Comparison of ENCODE assay signal across 2 cellular contexts in genomic region chr5:149386166-149386565, GRCh38.
TF ChIP-seq lines count a peak whose summit lies in the region.

No MANE protein-coding gene starts in this region.

TF ChIP-seq in GM23338, 12 proteins besides CTCF, POLR2A, EP300 and RAD21:
- TF ChIP-seq POLR2AphosphoS5 (IDR thresholded peaks at IDR 0.05; ENCODE audit: low read depth) (no peak), EZH2phosphoT487 (IDR thresholded peaks at IDR 0.05; ENCODE audit: unreplicated experiment) (no peak), STAT1 (IDR thresholded peaks at IDR 0.05; ENCODE audit: unreplicated experiment) (no peak), ZNF331 (CRISPR knock-in tag; IDR thresholded peaks at IDR 0.05; ENCODE audit: low read depth) (no peak), CREB1 (CRISPR knock-in tag; IDR thresholded peaks at IDR 0.05; ENCODE audit: low read depth) (no peak), REST (IDR thresholded peaks at IDR 0.05; ENCODE audit: unreplicated experiment) (no peak), EZH2 (IDR thresholded peaks at IDR 0.05; ENCODE audit: low read depth, unreplicated experiment) (no peak), ZNF114 (CRISPR knock-in tag; IDR thresholded peaks at IDR 0.05) (no peak), JUNB (IDR thresholded peaks at IDR 0.05; ENCODE audit: unreplicated experiment) (no peak), NANOG (IDR thresholded peaks at IDR 0.05; ENCODE audit: borderline replicate concordance) (no peak)
- TF ChIP-seq, protein P1, sequence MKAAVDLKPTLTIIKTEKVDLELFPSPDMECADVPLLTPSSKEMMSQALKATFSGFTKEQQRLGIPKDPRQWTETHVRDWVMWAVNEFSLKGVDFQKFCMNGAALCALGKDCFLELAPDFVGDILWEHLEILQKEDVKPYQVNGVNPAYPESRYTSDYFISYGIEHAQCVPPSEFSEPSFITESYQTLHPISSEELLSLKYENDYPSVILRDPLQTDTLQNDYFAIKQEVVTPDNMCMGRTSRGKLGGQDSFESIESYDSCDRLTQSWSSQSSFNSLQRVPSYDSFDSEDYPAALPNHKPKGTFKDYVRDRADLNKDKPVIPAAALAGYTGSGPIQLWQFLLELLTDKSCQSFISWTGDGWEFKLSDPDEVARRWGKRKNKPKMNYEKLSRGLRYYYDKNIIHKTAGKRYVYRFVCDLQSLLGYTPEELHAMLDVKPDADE (IDR thresholded peaks at IDR 0.05): no peak
- TF ChIP-seq, protein P2, sequence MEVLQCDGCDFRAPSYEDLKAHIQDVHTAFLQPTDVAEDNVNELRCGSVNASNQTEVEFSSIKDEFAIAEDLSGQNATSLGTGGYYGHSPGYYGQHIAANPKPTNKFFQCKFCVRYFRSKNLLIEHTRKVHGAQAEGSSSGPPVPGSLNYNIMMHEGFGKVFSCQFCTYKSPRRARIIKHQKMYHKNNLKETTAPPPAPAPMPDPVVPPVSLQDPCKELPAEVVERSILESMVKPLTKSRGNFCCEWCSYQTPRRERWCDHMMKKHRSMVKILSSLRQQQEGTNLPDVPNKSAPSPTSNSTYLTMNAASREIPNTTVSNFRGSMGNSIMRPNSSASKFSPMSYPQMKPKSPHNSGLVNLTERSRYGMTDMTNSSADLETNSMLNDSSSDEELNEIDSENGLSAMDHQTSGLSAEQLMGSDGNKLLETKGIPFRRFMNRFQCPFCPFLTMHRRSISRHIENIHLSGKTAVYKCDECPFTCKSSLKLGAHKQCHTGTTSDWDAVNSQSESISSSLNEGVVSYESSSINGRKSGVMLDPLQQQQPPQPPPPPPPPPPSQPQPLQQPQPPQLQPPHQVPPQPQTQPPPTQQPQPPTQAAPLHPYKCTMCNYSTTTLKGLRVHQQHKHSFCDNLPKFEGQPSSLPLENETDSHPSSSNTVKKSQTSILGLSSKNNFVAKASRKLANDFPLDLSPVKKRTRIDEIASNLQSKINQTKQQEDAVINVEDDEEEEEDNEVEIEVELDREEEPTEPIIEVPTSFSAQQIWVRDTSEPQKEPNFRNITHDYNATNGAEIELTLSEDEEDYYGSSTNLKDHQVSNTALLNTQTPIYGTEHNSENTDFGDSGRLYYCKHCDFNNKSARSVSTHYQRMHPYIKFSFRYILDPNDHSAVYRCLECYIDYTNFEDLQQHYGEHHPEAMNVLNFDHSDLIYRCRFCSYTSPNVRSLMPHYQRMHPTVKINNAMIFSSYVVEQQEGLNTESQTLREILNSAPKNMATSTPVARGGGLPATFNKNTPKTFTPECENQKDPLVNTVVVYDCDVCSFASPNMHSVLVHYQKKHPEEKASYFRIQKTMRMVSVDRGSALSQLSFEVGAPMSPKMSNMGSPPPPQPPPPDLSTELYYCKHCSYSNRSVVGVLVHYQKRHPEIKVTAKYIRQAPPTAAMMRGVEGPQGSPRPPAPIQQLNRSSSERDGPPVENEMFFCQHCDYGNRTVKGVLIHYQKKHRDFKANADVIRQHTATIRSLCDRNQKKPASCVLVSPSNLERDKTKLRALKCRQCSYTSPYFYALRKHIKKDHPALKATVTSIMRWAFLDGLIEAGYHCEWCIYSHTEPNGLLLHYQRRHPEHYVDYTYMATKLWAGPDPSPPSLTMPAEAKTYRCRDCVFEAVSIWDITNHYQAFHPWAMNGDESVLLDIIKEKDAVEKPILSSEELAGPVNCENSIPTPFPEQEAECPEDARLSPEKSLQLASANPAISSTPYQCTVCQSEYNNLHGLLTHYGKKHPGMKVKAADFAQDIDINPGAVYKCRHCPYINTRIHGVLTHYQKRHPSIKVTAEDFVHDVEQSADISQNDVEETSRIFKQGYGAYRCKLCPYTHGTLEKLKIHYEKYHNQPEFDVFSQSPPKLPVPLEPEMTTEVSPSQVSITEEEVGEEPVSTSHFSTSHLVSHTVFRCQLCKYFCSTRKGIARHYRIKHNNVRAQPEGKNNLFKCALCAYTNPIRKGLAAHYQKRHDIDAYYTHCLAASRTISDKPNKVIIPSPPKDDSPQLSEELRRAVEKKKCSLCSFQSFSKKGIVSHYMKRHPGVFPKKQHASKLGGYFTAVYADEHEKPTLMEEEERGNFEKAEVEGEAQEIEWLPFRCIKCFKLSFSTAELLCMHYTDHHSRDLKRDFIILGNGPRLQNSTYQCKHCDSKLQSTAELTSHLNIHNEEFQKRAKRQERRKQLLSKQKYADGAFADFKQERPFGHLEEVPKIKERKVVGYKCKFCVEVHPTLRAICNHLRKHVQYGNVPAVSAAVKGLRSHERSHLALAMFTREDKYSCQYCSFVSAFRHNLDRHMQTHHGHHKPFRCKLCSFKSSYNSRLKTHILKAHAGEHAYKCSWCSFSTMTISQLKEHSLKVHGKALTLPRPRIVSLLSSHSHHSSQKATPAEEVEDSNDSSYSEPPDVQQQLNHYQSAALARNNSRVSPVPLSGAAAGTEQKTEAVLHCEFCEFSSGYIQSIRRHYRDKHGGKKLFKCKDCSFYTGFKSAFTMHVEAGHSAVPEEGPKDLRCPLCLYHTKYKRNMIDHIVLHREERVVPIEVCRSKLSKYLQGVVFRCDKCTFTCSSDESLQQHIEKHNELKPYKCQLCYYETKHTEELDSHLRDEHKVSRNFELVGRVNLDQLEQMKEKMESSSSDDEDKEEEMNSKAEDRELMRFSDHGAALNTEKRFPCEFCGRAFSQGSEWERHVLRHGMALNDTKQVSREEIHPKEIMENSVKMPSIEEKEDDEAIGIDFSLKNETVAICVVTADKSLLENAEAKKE (CRISPR knock-in tag; IDR thresholded peaks at IDR 0.05): no peak

TF ChIP-seq in H1, 55 proteins besides CTCF, POLR2A, EP300 and RAD21:
- no peak for TF ChIP-seq SIN3A (conservative IDR thresholded peaks at IDR 0.05 in 1 of 2, IDR thresholded peaks at IDR 0.05 in 1 of 2; ENCODE audit: low read depth in 1 of 2, low read length in 2 of 2)
- no peak for TF ChIP-seq ZNF274 (IDR thresholded peaks at IDR 0.05; ENCODE audit: borderline replicate concordance, extremely low read depth, low read length)
- no peak for TF ChIP-seq NANOG (IDR thresholded peaks at IDR 0.05; ENCODE audit: insufficient read depth, low read depth, low read length, poor library complexity, severe bottlenecking)
- TF ChIP-seq E2F6 (IDR thresholded peaks at IDR 0.05): no peak
- TF ChIP-seq JUND (IDR thresholded peaks at IDR 0.05; ENCODE audit: low read length): no peak
